8 cellular contexts compared by ENCODE assay signal in the genomic region with DNA sequence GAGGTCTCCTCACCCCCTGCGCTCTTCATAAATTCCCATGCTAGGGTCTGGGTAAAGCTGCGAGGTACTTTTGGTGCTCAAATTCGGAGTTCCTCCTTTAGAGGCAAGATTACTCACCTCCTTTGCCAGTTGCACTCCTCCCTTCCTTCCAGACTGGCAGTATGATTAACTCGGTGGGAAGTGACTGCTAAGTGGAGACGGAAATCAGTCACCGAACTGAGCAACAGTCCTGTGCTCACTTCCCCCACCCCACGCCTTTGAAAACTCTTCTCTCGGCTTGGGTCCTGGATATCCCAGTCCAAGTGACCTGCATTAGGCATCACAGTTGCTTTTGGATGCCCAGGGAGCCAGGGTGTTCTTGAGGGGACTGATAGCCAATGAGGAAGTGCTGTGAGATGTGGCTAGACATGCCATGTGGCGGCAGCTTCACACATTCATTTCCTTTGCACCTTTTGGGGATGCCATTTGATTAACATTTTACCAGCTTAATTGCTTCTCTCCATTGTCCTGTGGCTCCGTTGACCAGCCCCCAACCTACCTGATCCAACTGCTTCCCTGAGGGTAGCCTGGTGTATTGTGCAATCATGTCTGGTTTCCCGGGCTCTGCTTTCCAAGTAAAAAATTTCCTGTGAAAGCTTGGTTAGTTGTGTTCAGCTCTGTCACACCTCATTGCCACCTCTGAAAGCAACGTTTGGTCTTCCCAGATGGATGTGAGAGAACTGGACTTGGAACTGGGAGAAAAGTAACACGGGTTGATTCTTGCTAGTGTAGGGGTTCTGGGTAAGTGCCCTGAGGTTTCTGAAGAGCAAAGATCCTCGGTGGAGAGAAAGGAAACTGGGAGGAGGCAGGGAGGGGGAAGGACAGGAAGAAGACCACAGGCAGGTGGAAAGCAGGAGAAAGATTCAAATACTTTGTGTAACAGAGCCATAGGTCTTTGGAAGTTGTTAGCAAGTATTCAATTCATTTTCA. TPM values are rescaled to one million over a fixed set of nuclear protein-coding genes. Genes with fewer than 3 reads are reported as not detected.
DNase-seq lines count a peak whose midpoint lies in the region; ATAC-seq lines count a peak whose summit lies in the region.

No MANE protein-coding gene starts in this region.

- peaks cover 2% of the 10 kb centered on the region for H3K27me3 Mint-ChIP-seq in activated CD4-positive, alpha-beta T cell treated with anti-CD3 and anti-CD28 coated beads, Interleukin-2, amount 10 ng/mL, durations not matched to agents 24 days and 14 days

- peak; percentile 42 for ATAC-seq in HG02973 (IDR thresholded peaks at IDR 0.05; ENCODE audit: unreplicated experiment)

- H3K4me3 Mint-ChIP-seq in activated CD4-positive, alpha-beta T cell treated with anti-CD3 and anti-CD28 coated beads, Interleukin-2, amount 10 ng/mL, durations not matched to agents 24 days and 14 days = peak overlapping the region; percentile 95

- intact Hi-C loops in activated CD4-positive, alpha-beta T cell treated with anti-CD3 and anti-CD28 coated beads, Interleukin-2, amount 10 ng/mL, durations not matched to agents 24 days and 14 days (cut with micrococcal nuclease) = loop anchor here (1.0 to 2.0 kb wide), 6 partner anchors 9 to 213 kb away; a partner anchor contains a TSS

- peaks cover 41% of the 10 kb centered on the region for H3K4me1 Mint-ChIP-seq in activated CD4-positive, alpha-beta T cell treated with anti-CD3 and anti-CD28 coated beads, Interleukin-2, amount 10 ng/mL, durations not matched to agents 24 days and 14 days

- H3K27ac Mint-ChIP-seq in activated CD4-positive, alpha-beta T cell treated with anti-CD3 and anti-CD28 coated beads, Interleukin-2, amount 10 ng/mL, durations not matched to agents 24 days and 14 days = peak overlapping the region; percentile 100

- peak; percentile 31 to 62 for DNase-seq in NCI-H526 (lab: John Stamatoyannopoulos, UW)
- no peak for DNase-seq in NCI-H526 treated with DMSO at 0.1 percent for 48 hours (lab: John Stamatoyannopoulos, UW)
- DNase-seq in NCI-H2227 (lab: John Stamatoyannopoulos, UW; ENCODE audit: unreplicated experiment) = peak; percentile 39
- peak; percentile 82 for DNase-seq in activated CD4-positive, alpha-beta T cell treated with anti-CD3 and anti-CD28 coated beads, Interleukin-2, amount 10 ng/mL, durations not matched to agents 24 days and 14 days
- DNase-seq in ecto neural progenitor cell (ENCODE audit: low spot score) = peak; percentile 53
- DNase-seq in lung microvascular endothelial cell (ENCODE audit: low read depth in 2 of 2) = peak; percentile 30 to 92
- DNase-seq in stimulated activated CD8-positive, alpha-beta memory T cell treated with anti-CD3 and anti-CD28 coated beads, Interleukin-15, amount 100 ng/mL, for 48 hours (ENCODE audit: low read depth in 2 of 2) = peak; percentile 40 to 55

- no peaks in the 10 kb centered on the region for H3K9me3 Mint-ChIP-seq in activated CD4-positive, alpha-beta T cell treated with anti-CD3 and anti-CD28 coated beads, Interleukin-2, amount 10 ng/mL, durations not matched to agents 24 days and 14 days

- H3K36me3 Mint-ChIP-seq in activated CD4-positive, alpha-beta T cell treated with anti-CD3 and anti-CD28 coated beads, Interleukin-2, amount 10 ng/mL, durations not matched to agents 24 days and 14 days (ENCODE audit: low read depth) = peaks cover 43% of the 10 kb centered on the region

RNA-seq across cellular contexts. Expression of a gene that starts 1.0 kb away (rescaled TPM):
- 155 and 158 TPM in 2 replicates for total RNA-seq in activated CD4-positive, alpha-beta T cell treated with anti-CD3 and anti-CD28 coated beads, Interleukin-2, amount 10 ng/mL, durations not matched to agents 24 days and 14 days
- total RNA-seq in lung microvascular endothelial cell = 193 and 227 TPM in 2 replicates

RNA-seq across cellular contexts. Expression of a gene that starts 8.9 kb away (rescaled TPM):
- total RNA-seq in activated CD4-positive, alpha-beta T cell treated with anti-CD3 and anti-CD28 coated beads, Interleukin-2, amount 10 ng/mL, durations not matched to agents 24 days and 14 days = 29.5 and 30.7 TPM in 2 replicates
- 18.7 and 23.4 TPM in 2 replicates for total RNA-seq in lung microvascular endothelial cell

RNA-seq across cellular contexts. Expression of a gene that starts 15.1 kb away (rescaled TPM):
- 239 and 242 TPM in 2 replicates for total RNA-seq in activated CD4-positive, alpha-beta T cell treated with anti-CD3 and anti-CD28 coated beads, Interleukin-2, amount 10 ng/mL, durations not matched to agents 24 days and 14 days
- total RNA-seq in lung microvascular endothelial cell = 61.1 and 73.4 TPM in 2 replicates

RNA-seq across cellular contexts. Expression of a gene that starts 15.6 kb away (rescaled TPM):
- 69.8 and 76.9 TPM in 2 replicates for total RNA-seq in activated CD4-positive, alpha-beta T cell treated with anti-CD3 and anti-CD28 coated beads, Interleukin-2, amount 10 ng/mL, durations not matched to agents 24 days and 14 days
- total RNA-seq in lung microvascular endothelial cell = 47.3 and 48.0 TPM in 2 replicates

RNA-seq across cellular contexts. Expression of a gene that starts 34.2 kb away (rescaled TPM):
- total RNA-seq in activated CD4-positive, alpha-beta T cell treated with anti-CD3 and anti-CD28 coated beads, Interleukin-2, amount 10 ng/mL, durations not matched to agents 24 days and 14 days = 0.09 TPM in 1 of 2 replicates, not detected in the other
- under 0.01 TPM in 2 replicates for total RNA-seq in lung microvascular endothelial cell
